ENCODE assay signal across 10 cellular contexts in genomic region chr12:6347367-6348338, GRCh38. TPM values are rescaled to one million over a fixed set of nuclear protein-coding genes. Genes with fewer than 3 reads are reported as not detected.
DNase-seq lines count a peak whose midpoint lies in the region; ATAC-seq and TF ChIP-seq lines count a peak whose summit lies in the region.
"Had no signal": no experiment of that assay in that cellular context is flagged by ENCODE, and none has a peak within 500 bp of the region (broad histone marks: within the 10 kb centered on the region; RNA-seq: fewer than 3 reads in every experiment).

No MANE protein-coding gene starts in this region.

- peaks cover 49% of the 10 kb centered on the region for H3K4me1 Mint-ChIP-seq in CD8-positive, alpha-beta T cell (ENCODE audit: low read depth)
- H3K4me1 Mint-ChIP-seq in activated CD8-positive, alpha-beta T cell treated with anti-CD3 and anti-CD28 coated beads, Interleukin-2, amount 10 ng/mL, durations not matched to agents 7 days and 5 days (ENCODE audit: low read depth) = peaks cover 44% of the 10 kb centered on the region

- intact Hi-C loops in CD8-positive, alpha-beta T cell (cut with DNase I, micrococcal nuclease) = no loop called here
- intact Hi-C loops in left ventricle myocardium superior (cut with micrococcal nuclease) (no loop called here), sigmoid colon (cut with DNase I) (no loop called here)

- no peak overlapping the region for H3K4me3 Mint-ChIP-seq in CD8-positive, alpha-beta T cell
- no peak overlapping the region for H3K4me3 Mint-ChIP-seq in activated CD8-positive, alpha-beta T cell treated with anti-CD3 and anti-CD28 coated beads, Interleukin-2, amount 10 ng/mL, durations not matched to agents 7 days and 5 days

- DNase-seq in CD8-positive, alpha-beta T cell = no peak
- peak; percentile 38 for DNase-seq in activated CD8-positive, alpha-beta T cell treated with anti-CD3 and anti-CD28 coated beads, Interleukin-2, amount 10 ng/mL, durations not matched to agents 7 days and 5 days
- DNase-seq in left ventricle myocardium superior = peak; percentile 74
- DNase-seq in sigmoid colon = peak; percentile 84
- no peak for DNase-seq in putamen (ENCODE audit: low spot score)
- no peak for DNase-seq in NCI-H82 treated with DMSO at 0.1 percent for 48 hours (lab: John Stamatoyannopoulos, UW; ENCODE audit: unreplicated experiment)
- DNase-seq: trophoblast cell had no signal

- POLR2A ChIA-PET in CD8-positive, alpha-beta T cell (lab: Charles Lee) = interaction anchor here (3.8 kb wide), 1 partner anchor 13 kb away, joined by 26 read pairs; no protein-coding TSS in a partner anchor
- POLR2A ChIA-PET in activated CD8-positive, alpha-beta T cell treated with anti-CD3 and anti-CD28 coated beads, Interleukin-2, amount 10 ng/mL, durations not matched to agents 7 days and 5 days (lab: Charles Lee) = interaction anchor here (1.4 kb wide), 1 partner anchor 8 kb away, joined by 5 read pairs; no protein-coding TSS in a partner anchor

- H3K27me3 ChIP-seq in CD8-positive, alpha-beta T cell (ENCODE audit: insufficient read depth, low read length) = no peaks in the 10 kb centered on the region
- H3K27me3 ChIP-seq in sigmoid colon = no peaks in the 10 kb centered on the region

- peaks cover 41% of the 10 kb centered on the region for H3K4me1 ChIP-seq in CD8-positive, alpha-beta T cell (ENCODE audit: insufficient read depth, low read length)
- H3K4me1 ChIP-seq in sigmoid colon = peaks cover 0 to 51% (median 30%) of the 10 kb centered on the region in 4 donors

- H3K4me3 ChIP-seq in CD8-positive, alpha-beta T cell (ENCODE audit: low read depth, low read length) = no peak overlapping the region
- H3K4me3 ChIP-seq in sigmoid colon = no peak overlapping the region

- no peak for TF ChIP-seq POLR2A in sigmoid colon (IDR thresholded peaks at IDR 0.05)

- ATAC-seq in CD8-positive, alpha-beta T cell = peak; percentile 34
- peak; percentile 45 for ATAC-seq in activated CD8-positive, alpha-beta T cell treated with anti-CD3 and anti-CD28 coated beads, Interleukin-2, amount 10 ng/mL, durations not matched to agents 7 days and 5 days
- peak; percentile 78 for ATAC-seq in left ventricle myocardium superior
- no peak for ATAC-seq in HG02970 (IDR thresholded peaks at IDR 0.05; ENCODE audit: low FRiP score, unreplicated experiment)
- ATAC-seq in GM19397 (IDR thresholded peaks at IDR 0.05; ENCODE audit: unreplicated experiment) = no peak

- no peaks in the 10 kb centered on the region for H3K36me3 ChIP-seq in CD8-positive, alpha-beta T cell (ENCODE audit: insufficient read depth, low read length)
- no peaks in the 10 kb centered on the region for H3K36me3 ChIP-seq in sigmoid colon

- H3K27ac ChIP-seq in CD8-positive, alpha-beta T cell (ENCODE audit: low read depth, low read length) = no peak overlapping the region
- peak overlapping the region; percentile 64 to 98 (median 95) for H3K27ac ChIP-seq in sigmoid colon
- H3K27ac ChIP-seq: epithelial cell of prostate had no signal

- H3K36me3 Mint-ChIP-seq in CD8-positive, alpha-beta T cell = no peaks in the 10 kb centered on the region
- H3K36me3 Mint-ChIP-seq in activated CD8-positive, alpha-beta T cell treated with anti-CD3 and anti-CD28 coated beads, Interleukin-2, amount 10 ng/mL, durations not matched to agents 7 days and 5 days (ENCODE audit: low read depth) = no peaks in the 10 kb centered on the region

- WGBS in sigmoid colon, 2 donors = 61 to 91% methylated on average over 19 of the region's 19 CpGs

- TF ChIP-seq EP300 in sigmoid colon (IDR thresholded peaks at IDR 0.05) = peak in 1 of 4 donors; percentile 22

- CTCF ChIA-PET in CD8-positive, alpha-beta T cell (lab: Charles Lee) = interaction anchor here (0.6 to 3.0 kb wide), 6 partner anchors 12 to 118 kb away, joined by 3 to 22 read pairs (median 4); no protein-coding TSS in a partner anchor
- CTCF ChIA-PET in activated CD8-positive, alpha-beta T cell treated with anti-CD3 and anti-CD28 coated beads, Interleukin-2, amount 10 ng/mL, durations not matched to agents 7 days and 5 days (lab: Charles Lee) = interaction anchor here (0.6 to 3.1 kb wide), 4 partner anchors 12 to 27 kb away, joined by 3 to 30 read pairs (median 6); no protein-coding TSS in a partner anchor

- no peaks in the 10 kb centered on the region for H3K9me3 ChIP-seq in CD8-positive, alpha-beta T cell (ENCODE audit: low read length)
- no peaks in the 10 kb centered on the region for H3K9me3 ChIP-seq in sigmoid colon

- H3K27ac Mint-ChIP-seq in CD8-positive, alpha-beta T cell = no peak overlapping the region
- H3K27ac Mint-ChIP-seq in activated CD8-positive, alpha-beta T cell treated with anti-CD3 and anti-CD28 coated beads, Interleukin-2, amount 10 ng/mL, durations not matched to agents 7 days and 5 days = peak overlapping the region; percentile 55

- H3K27me3 Mint-ChIP-seq in CD8-positive, alpha-beta T cell (ENCODE audit: low read depth) = no peaks in the 10 kb centered on the region
- no peaks in the 10 kb centered on the region for H3K27me3 Mint-ChIP-seq in activated CD8-positive, alpha-beta T cell treated with anti-CD3 and anti-CD28 coated beads, Interleukin-2, amount 10 ng/mL, durations not matched to agents 7 days and 5 days (ENCODE audit: low read depth)

- no peaks in the 10 kb centered on the region for H3K9me3 Mint-ChIP-seq in CD8-positive, alpha-beta T cell
- no peaks in the 10 kb centered on the region for H3K9me3 Mint-ChIP-seq in activated CD8-positive, alpha-beta T cell treated with anti-CD3 and anti-CD28 coated beads, Interleukin-2, amount 10 ng/mL, durations not matched to agents 7 days and 5 days (ENCODE audit: insufficient read depth)

- no peak for TF ChIP-seq CTCF in CD8-positive, alpha-beta T cell (IDR thresholded peaks at IDR 0.05)
- no peak for TF ChIP-seq CTCF in sigmoid colon (IDR thresholded peaks at IDR 0.05)

RNA-seq across cellular contexts. Expression of gene TNFRSF1A, which starts 5.8 kb away (rescaled TPM):
- 10 to 100 TPM; 16.7 to 18.8 TPM for total RNA-seq in CD8-positive, alpha-beta T cell
- 10 to 100 TPM; 58.8 to 63.4 TPM for total RNA-seq in activated CD8-positive, alpha-beta T cell treated with anti-CD3 and anti-CD28 coated beads, Interleukin-2, amount 10 ng/mL, durations not matched to agents 7 days and 5 days
- total RNA-seq in left ventricle myocardium superior (44.0 TPM), sigmoid colon (100 to 1,000 TPM; 135 to 191 (median 176) TPM)
- 100 to 1,000 TPM in 1 of 3 donors, 10 to 100 TPM in 2; 31.7 to 107 (median 74.5) TPM for polyA plus RNA-seq in sigmoid colon

RNA-seq across cellular contexts. Expression of gene SCNN1A, which starts 27.7 kb away (rescaled TPM):
- 1 to 10 TPM in 1 of 2 experiments, under 1 TPM in 1; 0.50 to 1.1 TPM for total RNA-seq in CD8-positive, alpha-beta T cell
- total RNA-seq in activated CD8-positive, alpha-beta T cell treated with anti-CD3 and anti-CD28 coated beads, Interleukin-2, amount 10 ng/mL, durations not matched to agents 7 days and 5 days = 1 to 10 TPM in 1 of 2 experiments, under 1 TPM in 1; 0.47 to 1.5 TPM
- total RNA-seq in left ventricle myocardium superior = 1.7 TPM
- total RNA-seq in sigmoid colon = 1 to 10 TPM in 3 of 4 donors, under 1 TPM in 1; 0.82 to 7.2 (median 1.1) TPM
- polyA plus RNA-seq in sigmoid colon = 100 to 1,000 TPM in 1 of 3 donors, 10 to 100 TPM in 2; 51.1 to 169 (median 53.5) TPM

RNA-seq across cellular contexts. Expression of gene LTBR, which starts 36.3 kb away (rescaled TPM):
- under 1 TPM in 1 of 2 experiments, not detected in 1; 0.44 TPM for total RNA-seq in CD8-positive, alpha-beta T cell
- under 1 TPM in 1 of 2 experiments, not detected in 1; 0.34 TPM for total RNA-seq in activated CD8-positive, alpha-beta T cell treated with anti-CD3 and anti-CD28 coated beads, Interleukin-2, amount 10 ng/mL, durations not matched to agents 7 days and 5 days
- 32.9 TPM for total RNA-seq in left ventricle myocardium superior
- total RNA-seq in sigmoid colon = 100 to 1,000 TPM in 3 of 4 donors, 10 to 100 TPM in 1; 85.2 to 200 (median 125) TPM
- polyA plus RNA-seq in sigmoid colon = 10 to 100 TPM; 36.3 to 85.2 (median 37.8) TPM

RNA-seq across cellular contexts. Expression of gene PLEKHG6, which starts 37.2 kb away (rescaled TPM):
- not detected for total RNA-seq in CD8-positive, alpha-beta T cell
- total RNA-seq in activated CD8-positive, alpha-beta T cell treated with anti-CD3 and anti-CD28 coated beads, Interleukin-2, amount 10 ng/mL, durations not matched to agents 7 days and 5 days = under 1 TPM in 1 of 2 experiments, not detected in 1; 0.47 TPM
- 0.47 TPM for total RNA-seq in left ventricle myocardium superior
- 1 to 10 TPM in 1 of 4 donors, under 1 TPM in 1, not detected in 2; 0.99 to 2.5 TPM for total RNA-seq in sigmoid colon
- polyA plus RNA-seq in sigmoid colon = 100 to 1,000 TPM in 1 of 3 donors, 10 to 100 TPM in 2; 61.3 to 146 (median 93.6) TPM

Comparison
In these comparisons a context has a peak if more than half of its experiments do, and no peak if none do; other contexts are left out.
1. ATAC-seq: peak in CD8-positive, alpha-beta T cell (single experiment), activated CD8-positive, alpha-beta T cell treated with anti-CD3 and anti-CD28 coated beads, Interleukin-2, amount 10 ng/mL, durations not matched to agents 7 days and 5 days (single experiment) and left ventricle myocardium superior (single experiment); none in HG02970 (single experiment) and GM19397 (single experiment).
2. DNase-seq: peak in activated CD8-positive, alpha-beta T cell treated with anti-CD3 and anti-CD28 coated beads, Interleukin-2, amount 10 ng/mL, durations not matched to agents 7 days and 5 days (single experiment), left ventricle myocardium superior (single experiment) and sigmoid colon (single experiment); none in CD8-positive, alpha-beta T cell (0 of 7), putamen (single experiment) and NCI-H82 treated with DMSO at 0.1 percent for 48 hours (single experiment).
3. RNA of gene LTBR, which starts 36.3 kb away (total RNA-seq): 85.2 to 200 TPM in sigmoid colon and 32.9 TPM in left ventricle myocardium superior (single experiment); 0.44 TPM in CD8-positive, alpha-beta T cell and 0.34 TPM in activated CD8-positive, alpha-beta T cell treated with anti-CD3 and anti-CD28 coated beads, Interleukin-2, amount 10 ng/mL, durations not matched to agents 7 days and 5 days; every median in the first group is over 10 times any median in the second.